In the genomic region with DNA sequence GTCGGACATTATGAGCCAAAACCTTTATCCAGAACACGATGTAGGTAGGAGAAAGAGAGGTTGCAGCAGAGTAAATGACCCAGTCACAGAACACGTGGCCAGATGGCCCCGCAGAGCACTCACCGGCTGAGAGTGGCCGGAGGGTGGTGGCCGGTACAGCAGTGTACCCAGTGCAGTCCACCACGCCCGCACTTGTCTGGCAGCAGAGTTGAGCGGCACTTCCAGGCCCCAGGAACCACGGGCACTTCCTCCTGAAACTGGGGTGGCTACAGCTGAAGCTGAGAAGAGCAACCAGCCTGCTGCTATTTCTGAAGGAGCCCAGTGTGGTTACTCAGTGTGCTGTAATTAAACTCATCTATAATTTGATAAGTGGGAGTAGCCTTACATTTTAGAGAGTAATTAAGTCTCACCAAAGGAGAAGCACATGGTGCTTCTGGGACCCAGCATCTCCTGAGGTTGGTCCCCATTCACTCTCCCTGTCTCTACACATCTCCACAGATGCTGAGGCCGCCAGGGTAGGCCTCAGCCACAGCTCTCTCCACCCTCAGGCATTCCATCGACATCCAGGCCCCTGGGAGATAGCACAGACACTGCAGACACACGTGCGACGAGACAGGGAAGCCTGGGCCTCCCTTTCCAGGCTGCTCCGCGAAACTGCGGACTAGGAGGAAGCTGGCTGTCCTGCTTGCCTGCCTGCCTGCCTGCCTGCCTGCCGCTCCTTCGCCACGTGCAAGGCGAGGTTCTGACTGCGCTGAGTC, we compare ENCODE assay signal across 1 cellular context.
TF ChIP-seq lines count a peak whose summit lies in the region.

No MANE protein-coding gene starts in this region.

TF ChIP-seq in GM23338, 12 proteins besides CTCF, POLR2A, EP300 and RAD21 (continued from another document):
- TF ChIP-seq ZNF462 (CRISPR knock-in tag; IDR thresholded peaks at IDR 0.05) (no peak), CREB1 (CRISPR knock-in tag; IDR thresholded peaks at IDR 0.05; ENCODE audit: low read depth) (no peak), POLR2AphosphoS5 (IDR thresholded peaks at IDR 0.05; ENCODE audit: low read depth) (no peak), JUNB (IDR thresholded peaks at IDR 0.05; ENCODE audit: unreplicated experiment) (no peak), NANOG (IDR thresholded peaks at IDR 0.05; ENCODE audit: borderline replicate concordance) (no peak), ZNF331 (CRISPR knock-in tag; IDR thresholded peaks at IDR 0.05; ENCODE audit: low read depth) (no peak), ZNF114 (CRISPR knock-in tag; IDR thresholded peaks at IDR 0.05) (no peak), REST (IDR thresholded peaks at IDR 0.05; ENCODE audit: unreplicated experiment) (no peak), STAT1 (IDR thresholded peaks at IDR 0.05; ENCODE audit: unreplicated experiment) (no peak)
- TF ChIP-seq, protein P1, sequence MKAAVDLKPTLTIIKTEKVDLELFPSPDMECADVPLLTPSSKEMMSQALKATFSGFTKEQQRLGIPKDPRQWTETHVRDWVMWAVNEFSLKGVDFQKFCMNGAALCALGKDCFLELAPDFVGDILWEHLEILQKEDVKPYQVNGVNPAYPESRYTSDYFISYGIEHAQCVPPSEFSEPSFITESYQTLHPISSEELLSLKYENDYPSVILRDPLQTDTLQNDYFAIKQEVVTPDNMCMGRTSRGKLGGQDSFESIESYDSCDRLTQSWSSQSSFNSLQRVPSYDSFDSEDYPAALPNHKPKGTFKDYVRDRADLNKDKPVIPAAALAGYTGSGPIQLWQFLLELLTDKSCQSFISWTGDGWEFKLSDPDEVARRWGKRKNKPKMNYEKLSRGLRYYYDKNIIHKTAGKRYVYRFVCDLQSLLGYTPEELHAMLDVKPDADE (IDR thresholded peaks at IDR 0.05): no peak
TF ChIP-seq in GM23338: peak in this region for 0.
